26 cellular contexts compared by ENCODE assay signal in the genomic region with DNA sequence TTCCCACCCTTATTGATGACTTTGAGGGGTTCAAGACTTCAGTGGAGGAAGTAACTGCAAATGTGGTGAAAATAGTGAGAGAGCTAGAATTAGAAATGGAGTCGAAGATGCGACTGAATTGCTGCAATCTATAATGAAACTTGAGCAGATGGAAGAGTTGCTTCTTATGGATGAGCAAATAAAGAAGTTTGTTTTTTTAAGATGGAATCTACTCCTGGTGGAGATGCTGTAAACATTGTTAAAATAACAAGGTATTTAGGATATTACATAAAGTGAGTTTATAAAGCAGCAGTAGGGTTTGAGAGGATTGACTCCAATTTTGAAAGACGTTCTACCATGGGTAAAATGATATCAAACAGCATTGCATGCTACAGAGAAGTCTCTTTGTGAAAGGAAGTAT.
"Had no signal": no experiment of that assay in that cellular context is flagged by ENCODE, and none has a peak within 500 bp of the region (broad histone marks: within the 10 kb centered on the region; RNA-seq: fewer than 3 reads in every experiment).

No MANE protein-coding gene starts in this region.

- H3K4me1 Mint-ChIP-seq: activated B cell treated with CpG ODN at 0.5 μM for 24 hours; activated CD4-positive, alpha-beta T cell treated with anti-CD3 and anti-CD28 coated beads for 36 hours; activated naive CD8-positive, alpha-beta T cell treated with anti-CD3 and anti-CD28 coated beads, Interleukin-2, amount 50 U/mL, for 24 hours; brain; central memory CD8-positive, alpha-beta T cell had no signal

- ATAC-seq: activated naive CD8-positive, alpha-beta T cell treated with anti-CD3 and anti-CD28 coated beads, Interleukin-2, amount 50 U/mL, for 24 hours; T-helper 17 cell had no signal

- H3K27ac Mint-ChIP-seq: activated B cell treated with CpG ODN at 0.5 μM for 24 hours; activated CD4-positive, alpha-beta memory T cell treated with anti-CD3 and anti-CD28 coated beads, Interleukin-2, amount 10 ng/mL, durations not matched to agents 7 days and 5 days; activated CD4-positive, alpha-beta T cell treated with anti-CD3 and anti-CD28 coated beads for 36 hours; activated naive CD8-positive, alpha-beta T cell treated with anti-CD3 and anti-CD28 coated beads, Interleukin-2, amount 50 U/mL, for 24 hours; brain; T-helper 17 cell had no signal

- H3K27ac ChIP-seq: KMS-11, SJSA1 had no signal

- H3K4me3 ChIP-seq: MG63, SJSA1 had no signal

- H3K27me3 Mint-ChIP-seq: activated B cell treated with CpG ODN at 0.5 μM for 24 hours; activated CD4-positive, alpha-beta memory T cell treated with anti-CD3 and anti-CD28 coated beads, Interleukin-2, amount 10 ng/mL, durations not matched to agents 7 days and 5 days; activated CD4-positive, alpha-beta T cell treated with anti-CD3 and anti-CD28 coated beads for 36 hours; activated naive CD8-positive, alpha-beta T cell treated with anti-CD3 and anti-CD28 coated beads, Interleukin-2, amount 50 U/mL, for 24 hours; brain; central memory CD8-positive, alpha-beta T cell; T-helper 17 cell had no signal

- H3K9me3 ChIP-seq: MG63, SJSA1 had no signal

- H3K9me3 Mint-ChIP-seq: activated B cell treated with CpG ODN at 0.5 μM for 24 hours; activated CD4-positive, alpha-beta memory T cell treated with anti-CD3 and anti-CD28 coated beads, Interleukin-2, amount 10 ng/mL, durations not matched to agents 7 days and 5 days; activated naive CD8-positive, alpha-beta T cell treated with anti-CD3 and anti-CD28 coated beads, Interleukin-2, amount 50 U/mL, for 24 hours; brain; central memory CD8-positive, alpha-beta T cell had no signal

- H3K4me2 ChIP-seq: KMS-11 had no signal

- H3K9ac ChIP-seq: KMS-11 had no signal

- DNase-seq: activated B cell treated with CpG ODN at 0.5 μM for 24 hours; activated CD4-positive, alpha-beta memory T cell treated with anti-CD3 and anti-CD28 coated beads, Interleukin-2, amount 10 ng/mL, durations not matched to agents 7 days and 5 days; activated CD4-positive, alpha-beta T cell treated with anti-CD3 and anti-CD28 coated beads for 36 hours; activated CD4-positive, alpha-beta T cell treated with anti-CD3 and anti-CD28 coated beads, Interleukin-2, amount 50 U/mL, for 1 hour; activated naive CD4-positive, alpha-beta T cell treated with anti-CD3 and anti-CD28 coated beads, Interleukin-2, amount 50 U/mL, for 16 hours; activated naive CD8-positive, alpha-beta T cell treated with anti-CD3 and anti-CD28 coated beads, Interleukin-2, amount 50 U/mL, for 24 hours; activated T-cell treated with anti-CD3 and anti-CD28 coated beads for 4 hours; amygdala; MG63; MV-4-11; NCI-H1092 treated with DMSO at 0.1 percent for 48 hours; NCI-H1436; NCI-H1694 treated with DMSO at 0.1 percent for 48 hours; NCI-H2029 treated with DMSO at 0.1 percent for 48 hours; NCI-H345; NCI-H510A; NCI-H526 treated with DMSO at 0.1 percent for 48 hours; NCI-H82; SHP77; SW 1271; T-helper 17 cell; T-helper 9 cell had no signal

- H3K4me3 Mint-ChIP-seq: activated B cell treated with CpG ODN at 0.5 μM for 24 hours; activated CD4-positive, alpha-beta memory T cell treated with anti-CD3 and anti-CD28 coated beads, Interleukin-2, amount 10 ng/mL, durations not matched to agents 7 days and 5 days; activated CD4-positive, alpha-beta T cell treated with anti-CD3 and anti-CD28 coated beads for 36 hours; activated naive CD8-positive, alpha-beta T cell treated with anti-CD3 and anti-CD28 coated beads, Interleukin-2, amount 50 U/mL, for 24 hours; brain; central memory CD8-positive, alpha-beta T cell; T-helper 17 cell had no signal

- H3K27me3 ChIP-seq: MG63, SJSA1 had no signal
